Comparison of ENCODE assay signal across 16 cellular contexts in the genomic region with DNA sequence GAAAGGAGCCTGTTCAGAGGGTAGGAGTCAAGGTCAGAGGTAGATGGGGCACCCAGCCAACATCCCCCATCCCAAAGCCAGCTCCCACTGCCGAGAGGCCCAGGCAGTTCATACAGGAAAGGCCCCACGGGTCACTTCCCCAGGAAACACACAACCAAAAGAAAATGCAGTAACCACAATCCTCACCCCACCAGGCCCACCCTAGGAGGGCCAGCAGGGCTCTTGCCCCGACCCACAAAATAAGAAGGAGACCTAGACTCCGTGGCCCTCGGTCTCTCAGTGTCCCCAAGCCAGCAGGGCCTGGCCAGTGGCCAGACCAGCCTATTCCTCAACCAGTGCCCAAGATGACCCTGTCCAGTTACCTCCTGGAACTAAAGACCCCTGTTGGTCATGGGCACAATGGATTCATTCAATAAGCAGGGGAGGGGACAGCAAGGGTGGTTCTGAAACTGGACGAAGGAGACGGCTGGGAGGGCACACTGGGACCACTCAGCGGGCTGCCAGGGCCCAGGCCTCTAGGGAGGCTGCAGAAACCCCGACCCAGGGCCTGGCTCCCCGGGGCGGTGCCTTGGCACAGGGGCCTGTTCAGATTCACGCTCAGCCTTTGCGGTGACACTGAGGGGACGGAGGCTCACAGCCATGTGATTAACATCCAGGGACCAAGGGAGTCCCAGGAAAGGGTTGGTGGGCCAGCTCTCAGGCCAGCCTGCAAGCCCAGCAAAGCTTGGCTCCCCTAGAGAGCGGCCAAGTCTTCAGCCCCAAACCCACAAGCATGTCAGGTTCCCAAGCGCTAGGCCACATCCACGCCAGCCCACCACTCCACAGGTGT. TPM values are rescaled to one million over a fixed set of nuclear protein-coding genes. Genes with fewer than 3 reads are reported as not detected.
DNase-seq lines count a peak whose midpoint lies in the region; ATAC-seq and TF ChIP-seq lines count a peak whose summit lies in the region.
"Had no signal": no experiment of that assay in that cellular context is flagged by ENCODE, and none has a peak within 500 bp of the region (broad histone marks: within the 10 kb centered on the region; RNA-seq: fewer than 3 reads in every experiment).

No MANE protein-coding gene starts in this region.

- no peak for TF ChIP-seq POLR2A in ovary (IDR thresholded peaks at IDR 0.05)

- H3K27me3 ChIP-seq in BLaER1, result peaks cover 32% of the 10 kb centered on the region
- H3K27me3 ChIP-seq in RWPE2 (ENCODE audit: insufficient read depth, poor library complexity, severe bottlenecking), result no peaks in the 10 kb centered on the region
- no peaks in the 10 kb centered on the region for H3K27me3 ChIP-seq in right cardiac atrium (ENCODE audit: control insufficient read depth, insufficient read depth)
- H3K27me3 ChIP-seq in ovary, result no peaks in the 10 kb centered on the region

- 53% methylated on average over 17 of the region's 17 CpGs for WGBS in right cardiac atrium
- 61 to 65% (median 62%) methylated on average over 17 of the region's 17 CpGs for WGBS in ovary, 3 donors

- peaks cover 52% of the 10 kb centered on the region for H3K4me1 ChIP-seq in BLaER1
- no peaks in the 10 kb centered on the region for H3K4me1 ChIP-seq in RWPE2 (ENCODE audit: insufficient read depth, poor library complexity, severe bottlenecking)
- peaks cover 8% of the 10 kb centered on the region for H3K4me1 ChIP-seq in right cardiac atrium (ENCODE audit: control insufficient read depth, insufficient read depth, low read length)
- peaks cover 46% of the 10 kb centered on the region for H3K4me1 ChIP-seq in ovary (ENCODE audit: insufficient read depth)

- no peak overlapping the region; the same call in 1 of the 2 replicates for H3K27ac ChIP-seq in BLaER1
- H3K27ac ChIP-seq in RWPE2 (ENCODE audit: poor library complexity, severe bottlenecking), result no peak overlapping the region
- no peak overlapping the region for H3K27ac ChIP-seq in right cardiac atrium (ENCODE audit: low read length)
- peak overlapping the region; percentile 26 to 71 for H3K27ac ChIP-seq in ovary
- H3K27ac ChIP-seq: brain microvascular endothelial cell had no signal

- H3K9me3 ChIP-seq in BLaER1 (no peaks in the 10 kb centered on the region), RWPE2 (ENCODE audit: severe bottlenecking) (no peaks in the 10 kb centered on the region), right cardiac atrium (ENCODE audit: control insufficient read depth, low read length) (no peaks in the 10 kb centered on the region), ovary (no peaks in the 10 kb centered on the region)

- no peak for TF ChIP-seq EP300 in ovary (IDR thresholded peaks at IDR 0.05)

- no peaks in the 10 kb centered on the region for H4K20me1 ChIP-seq in BLaER1

- DNase-seq in RWPE2 (ENCODE audit: low spot score) (peak; percentile 35), right cardiac atrium (peak; percentile 26 to 76 (median 65)), ovary (peak; percentile 67 to 88 (median 74)), GDM1 (lab: John Stamatoyannopoulos, UW) (no peak), globus pallidus (ENCODE audit: low spot score) (no peak)
- no peak for DNase-seq in stimulated activated CD4-positive, alpha-beta T cell treated with anti-CD3 and anti-CD28 coated beads, Interleukin-4, amount 100 ng/mL, for 1 hour
- DNase-seq: activated B cell treated with CpG ODN at 0.5 μM for 24 hours; activated naive CD4-positive, alpha-beta T cell treated with anti-CD3 and anti-CD28 coated beads, Interleukin-2, amount 50 U/mL, for 16 hours; brain microvascular endothelial cell; effector CD4-positive, alpha-beta T cell; midbrain; NCI-H1930; NCI-H526 treated with DMSO at 0.1 percent for 48 hours had no signal

- peak overlapping the region; percentile 51 for H3K4me2 ChIP-seq in BLaER1

- ATAC-seq in RWPE2 (ENCODE audit: low read depth) (no peak), right cardiac atrium (no peak), HG03196 (IDR thresholded peaks at IDR 0.05; ENCODE audit: unreplicated experiment) (no peak)
- ATAC-seq: Panc1 had no signal

- intact Hi-C loops in right cardiac atrium (cut with DNase I) (no loop called here), ovary (cut with DNase I) (no loop called here)

- no peak for TF ChIP-seq CTCF in RWPE2 (IDR thresholded peaks at IDR 0.05; ENCODE audit: poor library complexity, severe bottlenecking)
- TF ChIP-seq CTCF in ovary (IDR thresholded peaks at IDR 0.05), result no peak

- H3K4me3 ChIP-seq in BLaER1, result no peak overlapping the region
- no peak overlapping the region for H3K4me3 ChIP-seq in RWPE2 (ENCODE audit: severe bottlenecking)
- no peak overlapping the region for H3K4me3 ChIP-seq in right cardiac atrium (ENCODE audit: low read length)
- no peak overlapping the region for H3K4me3 ChIP-seq in ovary

- no peaks in the 10 kb centered on the region for H3K36me3 ChIP-seq in BLaER1
- H3K36me3 ChIP-seq in RWPE2 (ENCODE audit: low read depth), result no peaks in the 10 kb centered on the region
- H3K36me3 ChIP-seq in ovary, result no peaks in the 10 kb centered on the region
- H3K36me3 ChIP-seq: brain microvascular endothelial cell had no signal

- no peak overlapping the region for H3K9ac ChIP-seq in BLaER1

RNA-seq across cellular contexts. Expression of gene RAB3IL1, which starts 5.5 kb away (rescaled TPM):
- total RNA-seq in right cardiac atrium (10 to 100 TPM; 12.0 to 18.9 (median 14.9) TPM), ovary (10 to 100 TPM; 14.1 to 90.0 (median 53.8) TPM)
- polyA plus RNA-seq in right cardiac atrium (9.7 TPM), ovary (10 to 100 TPM in 1 of 2 donors, 1 to 10 TPM in 1; 4.5 to 42.8 TPM)
- total RNA-seq: activated B cell treated with CpG ODN at 0.5 μM for 24 hours had no signal

RNA-seq across cellular contexts. Expression of gene FADS3, which starts 20.6 kb away (rescaled TPM):
- total RNA-seq in right cardiac atrium (10 to 100 TPM; 37.5 to 50.1 (median 42.5) TPM), ovary (10 to 100 TPM; 21.9 to 85.8 (median 41.3) TPM)
- polyA plus RNA-seq in right cardiac atrium (43.1 TPM), ovary (10 to 100 TPM; 10.6 to 52.3 TPM)

RNA-seq across cellular contexts. Expression of gene BEST1, which starts 38.2 kb away (rescaled TPM):
- 1 to 10 TPM; 2.9 to 4.6 (median 3.2) TPM for total RNA-seq in right cardiac atrium
- 4.6 TPM for polyA plus RNA-seq in right cardiac atrium
- 10 to 100 TPM in 1 of 7 donors, 1 to 10 TPM in 6; 1.0 to 17.8 (median 6.1) TPM for total RNA-seq in ovary
- polyA plus RNA-seq in ovary, result 1 to 10 TPM; 3.5 to 4.0 TPM

RNA-seq across cellular contexts. Expression of gene FTH1, which starts 55.5 kb away (rescaled TPM):
- total RNA-seq in right cardiac atrium (1,000 to 10,000 TPM; 2,632 to 3,447 (median 3,097) TPM), ovary (1,000 to 10,000 TPM; 1,118 to 2,442 (median 2,118) TPM)
- polyA plus RNA-seq in right cardiac atrium (3,090 TPM), ovary (1,000 to 10,000 TPM; 2,228 to 5,649 TPM)

Comparison
In these comparisons a context has a peak if more than half of its experiments do, and no peak if none do; other contexts are left out.
1. H3K27ac ChIP-seq: peak in ovary (2 of 2); none in BLaER1 (single experiment), RWPE2 (single experiment) and right cardiac atrium (single experiment).
2. DNase-seq: peak in RWPE2 (single experiment), right cardiac atrium (3 of 3) and ovary (5 of 5); none in GDM1 (single experiment), stimulated activated CD4-positive, alpha-beta T cell treated with anti-CD3 and anti-CD28 coated beads, Interleukin-4, amount 100 ng/mL, for 1 hour (single experiment) and globus pallidus (single experiment).